18 cellular contexts compared by ENCODE assay signal in genomic region chr17:65809366-65809765, GRCh38.
DNase-seq lines count a peak whose midpoint lies in the region; FAIRE-seq and TF ChIP-seq lines count a peak whose summit lies in the region.
"Had no signal": no experiment of that assay in that cellular context is flagged by ENCODE, and none has a peak within 500 bp of the region (broad histone marks: within the 10 kb centered on the region; RNA-seq: fewer than 3 reads in every experiment).

No MANE protein-coding gene starts in this region.

- no peaks in the 10 kb centered on the region for H3K36me3 ChIP-seq in urinary bladder (ENCODE audit: insufficient read depth)
- H3K36me3 ChIP-seq: HAP-1 had no signal

- H3K4me1 ChIP-seq in urinary bladder (ENCODE audit: insufficient read depth): no peaks in the 10 kb centered on the region
- H3K4me1 ChIP-seq: Caco-2, HAP-1 had no signal

- H3K27me3 Mint-ChIP-seq in endothelial cell (ENCODE audit: unreplicated experiment): no peaks in the 10 kb centered on the region
- H3K27me3 Mint-ChIP-seq: CD4-positive, alpha-beta T cell had no signal

- peaks cover 21% of the 10 kb centered on the region for H3K9me3 Mint-ChIP-seq in endothelial cell (ENCODE audit: unreplicated experiment)

- H3K4me1 Mint-ChIP-seq in endothelial cell (ENCODE audit: unreplicated experiment): no peaks in the 10 kb centered on the region

- H3K27ac ChIP-seq in urinary bladder (ENCODE audit: low read depth): peak overlapping the region; percentile 23
- H3K27ac ChIP-seq: C4-2B had no signal

- FAIRE-seq in H54 (lab: Jason Lieb, UNC): no peak
- FAIRE-seq: GM12892, GM18507 had no signal

- WGBS in urinary bladder: 90% methylated on average over 2 of the region's 2 CpGs

- H3K27ac Mint-ChIP-seq in endothelial cell (ENCODE audit: unreplicated experiment): no peak overlapping the region
- H3K27ac Mint-ChIP-seq: CD4-positive, alpha-beta T cell had no signal

- H3K36me3 Mint-ChIP-seq in endothelial cell (ENCODE audit: low read depth, unreplicated experiment): peaks cover 35% of the 10 kb centered on the region

- H3K4me3 Mint-ChIP-seq in endothelial cell (ENCODE audit: unreplicated experiment): peak overlapping the region; percentile 6
- H3K4me3 Mint-ChIP-seq: CD4-positive, alpha-beta T cell had no signal

- no peak for TF ChIP-seq CTCF in endothelial cell (IDR thresholded peaks at IDR 0.05; ENCODE audit: unreplicated experiment)

- peak; percentile 86 for DNase-seq in NCI-H226
- DNase-seq in endothelial cell (ENCODE audit: low spot score): no peak
- peak; percentile 24 for DNase-seq in myocyte (ENCODE audit: low read depth)
- DNase-seq in NCI-H345 treated with DMSO at 0.1 percent for 48 hours (lab: John Stamatoyannopoulos, UW; ENCODE audit: unreplicated experiment): no peak
- DNase-seq in H54 (ENCODE audit: insufficient read length, low spot score): no peak
- DNase-seq in NCI-H1105 treated with DMSO at 0.1 percent for 48 hours (lab: John Stamatoyannopoulos, UW): no peak
- DNase-seq: AML-193; Caco-2; CD4-positive, alpha-beta T cell; DMS153; DMS79; GDM1; GOT3 had no signal

- no peak overlapping the region for H3K4me3 ChIP-seq in urinary bladder (ENCODE audit: low read depth, low read length)
- H3K4me3 ChIP-seq: HAP-1 had no signal

- no peak for TF ChIP-seq POLR2A in H54 (IDR thresholded peaks at IDR 0.05; ENCODE audit: low read depth, low read length)

Comparison
In these comparisons a context has a peak if more than half of its experiments do, and no peak if none do; other contexts are left out.
1. DNase-seq: peak in NCI-H226 (single experiment) and myocyte (single experiment); none in endothelial cell (single experiment), NCI-H345 treated with DMSO at 0.1 percent for 48 hours (single experiment), H54 (single experiment) and NCI-H1105 treated with DMSO at 0.1 percent for 48 hours (single experiment).